Comparison of ENCODE assay signal across 12 cellular contexts in the genomic region with DNA sequence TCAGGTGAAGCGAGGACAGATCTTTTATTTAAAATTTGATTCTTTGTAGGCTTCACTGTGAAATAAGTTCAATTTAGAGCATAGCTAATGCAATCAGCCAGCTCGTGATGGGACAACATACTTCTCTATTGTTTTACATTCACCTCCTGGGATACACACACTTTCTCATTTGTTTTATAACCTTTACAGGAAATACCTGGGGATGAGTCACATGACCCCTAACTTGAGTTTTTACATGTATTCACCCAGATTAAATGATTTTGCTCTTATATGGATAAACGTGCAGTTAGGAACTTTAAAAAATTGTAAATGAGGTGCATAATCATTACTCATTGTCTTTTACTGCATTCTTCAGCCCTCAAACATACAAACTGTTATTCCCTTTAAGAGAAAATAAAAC.
A peak's percentile ranks its signal among the peaks of the same experiment; 100 is the strongest.
DNase-seq lines count a peak whose midpoint lies in the region; ATAC-seq and TF ChIP-seq lines count a peak whose summit lies in the region.
"Had no signal": no experiment of that assay in that cellular context is flagged by ENCODE, and none has a peak within 500 bp of the region (broad histone marks: within the 10 kb centered on the region; RNA-seq: fewer than 3 reads in every experiment).

No MANE protein-coding gene starts in this region.

- H3K4me1 ChIP-seq in SJCRH30 (peaks cover 15% of the 10 kb centered on the region), foreskin keratinocyte (no peaks in the 10 kb centered on the region), skeletal muscle satellite cell (ENCODE audit: control insufficient read depth, insufficient read depth, low read length) (peaks cover 18% of the 10 kb centered on the region)
- H3K4me1 ChIP-seq: psoas muscle had no signal

- peak; percentile 40 for ATAC-seq in foreskin keratinocyte
- ATAC-seq: psoas muscle had no signal

- H3K9me3 ChIP-seq in SJCRH30 (replicated peaks) (no peaks in the 10 kb centered on the region), skeletal muscle satellite cell (replicated peaks; ENCODE audit: low read length) (no peaks in the 10 kb centered on the region)
- H3K9me3 ChIP-seq: psoas muscle had no signal

- no peak overlapping the region for H3K4me3 ChIP-seq in SJCRH30
- H3K4me3 ChIP-seq in skeletal muscle satellite cell (ENCODE audit: low read length), result no peak overlapping the region

- TF ChIP-seq CTCF in foreskin keratinocyte (conservative IDR thresholded peaks at IDR 0.05), result no peak

- peak overlapping the region; percentile 15 for H3K4me2 ChIP-seq in skeletal muscle satellite cell (ENCODE audit: low read length)

- H3K9ac ChIP-seq in skeletal muscle satellite cell (ENCODE audit: low read depth, low read length), result peak overlapping the region; percentile 41

- H3K27ac ChIP-seq in SJCRH30, result peak overlapping the region; percentile 59
- peak overlapping the region; percentile 22 for H3K27ac ChIP-seq in foreskin keratinocyte
- H3K27ac ChIP-seq: 22Rv1, psoas muscle had no signal

- no peaks in the 10 kb centered on the region for H3K36me3 ChIP-seq in SJCRH30
- no peaks in the 10 kb centered on the region for H3K36me3 ChIP-seq in skeletal muscle satellite cell (ENCODE audit: insufficient read depth, low read length)

- peak; percentile 35 for DNase-seq in DMS53 (lab: John Stamatoyannopoulos, UW)
- no peak for DNase-seq in DMS53 treated with DMSO at 0.1 percent for 48 hours (lab: John Stamatoyannopoulos, UW; ENCODE audit: unreplicated experiment)
- DNase-seq in SJCRH30, result no peak
- DNase-seq in foreskin keratinocyte, result peak in 1 of 2 donors; percentile 62
- DNase-seq in GM19240 (ENCODE audit: insufficient read length, low spot score), result no peak
- DNase-seq in activated CD4-positive, alpha-beta T cell treated with anti-CD3 and anti-CD28 coated beads for 48 hours, result no peak
- DNase-seq in NCI-H2029 treated with DMSO at 0.1 percent for 48 hours (lab: John Stamatoyannopoulos, UW), result no peak
- DNase-seq: activated CD4-positive, CD25-positive, alpha-beta regulatory T cell; OCI-M1; psoas muscle had no signal

- H3K27me3 ChIP-seq in SJCRH30 (no peaks in the 10 kb centered on the region), foreskin keratinocyte (no peaks in the 10 kb centered on the region), skeletal muscle satellite cell (ENCODE audit: control insufficient read depth, insufficient read depth, low read length) (no peaks in the 10 kb centered on the region)
